1 cellular context compared by ENCODE assay signal in genomic region chr9:4662108-4662988, GRCh38.
TF ChIP-seq lines count a peak whose summit lies in the region.

TSS of gene PLPP6 (plus strand) at chr9:4662294. CDS start at chr9:4662376, 82 bp downstream.

TF ChIP-seq in K562, 482 proteins besides CTCF, POLR2A, EP300 and RAD21 (continued from another document and continues in another):
- TF ChIP-seq KLF1 (tag; IDR thresholded peaks at IDR 0.05): 0 out of 2 replicates have a peak, but pooled peaks have one; percentile 14
- 0 out of 4 replicates have a peak, but pooled peaks have one; percentile 33 to 41 for TF ChIP-seq NONO (IDR thresholded peaks at IDR 0.05; ENCODE audit: low read depth in 2 of 2, low read length in 1 of 2)
- TF ChIP-seq SAFB2 (IDR thresholded peaks at IDR 0.05; ENCODE audit: borderline replicate concordance, low read depth, low read length, severe bottlenecking): no peak
- no peak for TF ChIP-seq NBN (IDR thresholded peaks at IDR 0.05; ENCODE audit: low read depth)
- TF ChIP-seq LEF1 (IDR thresholded peaks at IDR 0.05): no peak
- no peak for TF ChIP-seq MAFG (tag; conservative IDR thresholded peaks at IDR 0.05)
- TF ChIP-seq ZNF133 (CRISPR knock-in tag; IDR thresholded peaks at IDR 0.05): no peak
- TF ChIP-seq ZNF436 (CRISPR knock-in tag; IDR thresholded peaks at IDR 0.05): no peak
- TF ChIP-seq, protein P1, sequence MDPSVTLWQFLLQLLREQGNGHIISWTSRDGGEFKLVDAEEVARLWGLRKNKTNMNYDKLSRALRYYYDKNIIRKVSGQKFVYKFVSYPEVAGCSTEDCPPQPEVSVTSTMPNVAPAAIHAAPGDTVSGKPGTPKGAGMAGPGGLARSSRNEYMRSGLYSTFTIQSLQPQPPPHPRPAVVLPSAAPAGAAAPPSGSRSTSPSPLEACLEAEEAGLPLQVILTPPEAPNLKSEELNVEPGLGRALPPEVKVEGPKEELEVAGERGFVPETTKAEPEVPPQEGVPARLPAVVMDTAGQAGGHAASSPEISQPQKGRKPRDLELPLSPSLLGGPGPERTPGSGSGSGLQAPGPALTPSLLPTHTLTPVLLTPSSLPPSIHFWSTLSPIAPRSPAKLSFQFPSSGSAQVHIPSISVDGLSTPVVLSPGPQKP (CRISPR knock-in tag; IDR thresholded peaks at IDR 0.05): no peak
- no peak for TF ChIP-seq TCF3 (CRISPR knock-in tag; IDR thresholded peaks at IDR 0.05)
- TF ChIP-seq PHTF2 (CRISPR knock-in tag; IDR thresholded peaks at IDR 0.05): no peak
- TF ChIP-seq, protein P2, sequence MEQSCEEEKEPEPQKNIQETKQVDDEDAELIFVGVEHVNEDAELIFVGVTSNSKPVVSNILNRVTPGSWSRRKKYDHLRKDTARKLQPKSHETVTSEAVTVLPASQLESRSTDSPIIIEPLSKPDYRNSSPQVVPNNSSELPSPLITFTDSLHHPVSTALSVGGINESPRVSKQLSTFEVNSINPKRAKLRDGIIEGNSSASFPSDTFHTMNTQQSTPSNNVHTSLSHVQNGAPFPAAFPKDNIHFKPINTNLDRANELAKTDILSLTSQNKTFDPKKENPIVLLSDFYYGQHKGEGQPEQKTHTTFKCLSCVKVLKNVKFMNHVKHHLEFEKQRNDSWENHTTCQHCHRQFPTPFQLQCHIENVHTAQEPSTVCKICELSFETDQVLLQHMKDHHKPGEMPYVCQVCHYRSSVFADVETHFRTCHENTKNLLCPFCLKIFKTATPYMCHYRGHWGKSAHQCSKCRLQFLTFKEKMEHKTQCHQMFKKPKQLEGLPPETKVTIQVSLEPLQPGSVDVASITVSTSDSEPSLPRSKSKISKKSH (CRISPR knock-in tag; IDR thresholded peaks at IDR 0.05): no peak
- no peak for TF ChIP-seq ARHGAP35 (IDR thresholded peaks at IDR 0.05; ENCODE audit: partially characterized antibody)
- peak; percentile 51; the same call in 1 of the 2 replicates for TF ChIP-seq GTF2E2 (tag; IDR thresholded peaks at IDR 0.05)
- TF ChIP-seq SAFB (IDR thresholded peaks at IDR 0.05; ENCODE audit: borderline replicate concordance, low read depth, low read length): no peak
- TF ChIP-seq HDAC1 (IDR thresholded peaks at IDR 0.05): no peak; a peak in 1 of 4 replicates
- TF ChIP-seq XRCC5 (IDR thresholded peaks at IDR 0.05; ENCODE audit: low read depth, low read length): no peak
- TF ChIP-seq CBX1 (IDR thresholded peaks at IDR 0.05; ENCODE audit: low read depth): no peak; the same call in 1 of the 2 replicates
- TF ChIP-seq, protein P3, sequence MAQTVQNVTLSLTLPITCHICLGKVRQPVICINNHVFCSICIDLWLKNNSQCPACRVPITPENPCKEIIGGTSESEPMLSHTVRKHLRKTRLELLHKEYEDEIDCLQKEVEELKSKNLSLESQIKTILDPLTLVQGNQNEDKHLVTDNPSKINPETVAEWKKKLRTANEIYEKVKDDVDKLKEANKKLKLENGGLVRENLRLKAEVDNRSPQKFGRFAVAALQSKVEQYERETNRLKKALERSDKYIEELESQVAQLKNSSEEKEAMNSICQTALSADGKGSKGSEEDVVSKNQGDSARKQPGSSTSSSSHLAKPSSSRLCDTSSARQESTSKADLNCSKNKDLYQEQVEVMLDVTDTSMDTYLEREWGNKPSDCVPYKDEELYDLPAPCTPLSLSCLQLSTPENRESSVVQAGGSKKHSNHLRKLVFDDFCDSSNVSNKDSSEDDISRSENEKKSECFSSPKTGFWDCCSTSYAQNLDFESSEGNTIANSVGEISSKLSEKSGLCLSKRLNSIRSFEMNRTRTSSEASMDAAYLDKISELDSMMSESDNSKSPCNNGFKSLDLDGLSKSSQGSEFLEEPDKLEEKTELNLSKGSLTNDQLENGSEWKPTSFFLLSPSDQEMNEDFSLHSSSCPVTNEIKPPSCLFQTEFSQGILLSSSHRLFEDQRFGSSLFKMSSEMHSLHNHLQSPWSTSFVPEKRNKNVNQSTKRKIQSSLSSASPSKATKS (CRISPR knock-in tag; IDR thresholded peaks at IDR 0.05): no peak
- TF ChIP-seq ARNT (IDR thresholded peaks at IDR 0.05): no peak
- TF ChIP-seq HCFC1 (IDR thresholded peaks at IDR 0.05; ENCODE audit: low read depth, low read length): peak; percentile 51
- TF ChIP-seq ZNF274 (IDR thresholded peaks at IDR 0.05; ENCODE audit: borderline replicate concordance, low read depth, low read length): no peak
- TF ChIP-seq DMBX1 (CRISPR knock-in tag; IDR thresholded peaks at IDR 0.05; ENCODE audit: borderline replicate concordance): no peak
- TF ChIP-seq SPI1 (IDR thresholded peaks at IDR 0.05; ENCODE audit: borderline replicate concordance, low read depth, low read length): peak; percentile 67; the same call in 1 of the 2 replicates
- TF ChIP-seq TSHZ1 (CRISPR knock-in tag; IDR thresholded peaks at IDR 0.05): no peak
- TF ChIP-seq, protein P4, sequence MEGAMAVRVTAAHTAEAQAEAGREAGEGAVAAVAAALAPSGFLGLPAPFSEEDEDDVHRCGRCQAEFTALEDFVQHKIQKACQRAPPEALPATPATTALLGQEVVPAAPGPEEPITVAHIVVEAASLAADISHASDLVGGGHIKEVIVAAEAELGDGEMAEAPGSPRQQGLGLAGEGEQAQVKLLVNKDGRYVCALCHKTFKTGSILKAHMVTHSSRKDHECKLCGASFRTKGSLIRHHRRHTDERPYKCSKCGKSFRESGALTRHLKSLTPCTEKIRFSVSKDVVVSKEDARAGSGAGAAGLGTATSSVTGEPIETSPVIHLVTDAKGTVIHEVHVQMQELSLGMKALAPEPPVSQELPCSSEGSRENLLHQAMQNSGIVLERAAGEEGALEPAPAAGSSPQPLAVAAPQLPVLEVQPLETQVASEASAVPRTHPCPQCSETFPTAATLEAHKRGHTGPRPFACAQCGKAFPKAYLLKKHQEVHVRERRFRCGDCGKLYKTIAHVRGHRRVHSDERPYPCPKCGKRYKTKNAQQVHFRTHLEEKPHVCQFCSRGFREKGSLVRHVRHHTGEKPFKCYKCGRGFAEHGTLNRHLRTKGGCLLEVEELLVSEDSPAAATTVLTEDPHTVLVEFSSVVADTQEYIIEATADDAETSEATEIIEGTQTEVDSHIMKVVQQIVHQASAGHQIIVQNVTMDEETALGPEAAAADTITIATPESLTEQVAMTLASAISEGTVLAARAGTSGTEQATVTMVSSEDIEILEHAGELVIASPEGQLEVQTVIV (CRISPR knock-in tag; IDR thresholded peaks at IDR 0.05; ENCODE audit: borderline replicate concordance): no peak
- no peak for TF ChIP-seq ZBTB1 (CRISPR knock-in tag; IDR thresholded peaks at IDR 0.05; ENCODE audit: borderline replicate concordance, low read depth)
- no peak for TF ChIP-seq ZSCAN32 (CRISPR knock-in tag; IDR thresholded peaks at IDR 0.05)
- TF ChIP-seq, protein P5, sequence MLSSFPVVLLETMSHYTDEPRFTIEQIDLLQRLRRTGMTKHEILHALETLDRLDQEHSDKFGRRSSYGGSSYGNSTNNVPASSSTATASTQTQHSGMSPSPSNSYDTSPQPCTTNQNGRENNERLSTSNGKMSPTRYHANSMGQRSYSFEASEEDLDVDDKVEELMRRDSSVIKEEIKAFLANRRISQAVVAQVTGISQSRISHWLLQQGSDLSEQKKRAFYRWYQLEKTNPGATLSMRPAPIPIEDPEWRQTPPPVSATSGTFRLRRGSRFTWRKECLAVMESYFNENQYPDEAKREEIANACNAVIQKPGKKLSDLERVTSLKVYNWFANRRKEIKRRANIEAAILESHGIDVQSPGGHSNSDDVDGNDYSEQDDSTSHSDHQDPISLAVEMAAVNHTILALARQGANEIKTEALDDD (IDR thresholded peaks at IDR 0.05): no peak
- no peak for TF ChIP-seq JUN (IDR thresholded peaks at IDR 0.05; ENCODE audit: borderline replicate concordance, low read depth, low read length)
- no peak for TF ChIP-seq JUN (CRISPR knock-in tag; IDR thresholded peaks at IDR 0.05; ENCODE audit: borderline replicate concordance)
- TF ChIP-seq, protein P6, sequence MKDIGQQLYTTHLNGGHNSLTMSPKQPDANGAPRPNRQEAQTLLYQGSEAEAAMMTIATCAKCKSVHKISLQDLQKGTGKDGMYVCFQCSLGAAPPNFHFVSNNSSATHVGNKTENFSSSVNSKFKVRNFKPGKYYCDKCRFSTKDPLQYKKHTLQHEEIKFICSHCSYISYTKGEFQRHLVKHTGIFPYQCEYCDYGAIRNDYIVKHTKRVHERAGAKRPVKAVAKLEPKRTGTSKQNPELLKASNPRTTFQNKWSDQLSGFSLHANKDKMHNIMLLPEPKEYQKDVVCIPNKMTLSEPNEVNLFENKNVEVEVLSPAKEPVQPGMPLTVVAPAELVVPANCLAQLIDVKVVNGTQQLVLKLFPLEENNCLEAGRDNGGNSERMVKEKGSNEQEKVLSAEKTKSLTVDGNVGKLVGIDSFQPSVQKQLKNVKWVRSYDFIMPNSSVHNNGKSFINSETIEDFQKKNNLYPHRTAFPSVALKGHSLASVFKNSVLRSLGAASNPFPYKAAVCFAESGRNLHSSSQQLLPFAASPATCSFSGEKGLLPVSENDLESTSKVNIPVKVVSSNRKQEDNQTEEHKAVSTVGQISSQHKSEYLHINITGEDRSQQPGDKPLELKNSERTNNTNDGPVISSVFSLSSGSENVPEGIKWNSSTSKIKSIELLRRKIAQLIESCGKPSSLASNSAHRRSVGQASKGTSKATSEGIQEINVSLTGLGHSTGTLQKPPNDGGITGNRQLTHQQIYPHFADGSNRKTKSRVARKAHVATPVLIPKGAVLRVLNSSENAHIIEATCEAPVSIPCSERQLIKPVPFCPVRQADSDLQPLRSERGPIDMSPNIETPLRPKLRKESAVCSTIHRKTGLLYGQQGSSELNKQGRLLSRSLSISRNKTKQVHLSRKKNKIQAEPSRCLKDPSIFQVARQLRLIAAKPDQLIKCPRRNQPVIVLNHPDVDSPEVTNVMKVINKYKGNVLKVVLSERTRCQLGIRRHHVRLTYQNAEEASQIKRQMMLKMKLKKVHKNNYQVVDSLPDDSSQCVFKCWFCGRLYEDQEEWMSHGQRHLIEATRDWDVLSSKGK (CRISPR knock-in tag; IDR thresholded peaks at IDR 0.05): no peak
- no peak for TF ChIP-seq ZNF347 (CRISPR knock-in tag; IDR thresholded peaks at IDR 0.05; ENCODE audit: low read depth)
- 0 out of 4 replicates have a peak, but pooled peaks of 1 of the 2 experiments have one; percentile 42 for TF ChIP-seq KDM4B (IDR thresholded peaks at IDR 0.05; ENCODE audit: borderline replicate concordance in 2 of 2, low read depth in 1 of 2)
- TF ChIP-seq, protein P7, sequence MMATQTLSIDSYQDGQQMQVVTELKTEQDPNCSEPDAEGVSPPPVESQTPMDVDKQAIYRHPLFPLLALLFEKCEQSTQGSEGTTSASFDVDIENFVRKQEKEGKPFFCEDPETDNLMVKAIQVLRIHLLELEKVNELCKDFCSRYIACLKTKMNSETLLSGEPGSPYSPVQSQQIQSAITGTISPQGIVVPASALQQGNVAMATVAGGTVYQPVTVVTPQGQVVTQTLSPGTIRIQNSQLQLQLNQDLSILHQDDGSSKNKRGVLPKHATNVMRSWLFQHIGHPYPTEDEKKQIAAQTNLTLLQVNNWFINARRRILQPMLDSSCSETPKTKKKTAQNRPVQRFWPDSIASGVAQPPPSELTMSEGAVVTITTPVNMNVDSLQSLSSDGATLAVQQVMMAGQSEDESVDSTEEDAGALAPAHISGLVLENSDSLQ (IDR thresholded peaks at IDR 0.05): no peak
- TF ChIP-seq EHMT2 (IDR thresholded peaks at IDR 0.05): no peak
- peak; percentile 81 for TF ChIP-seq PHF20 (IDR thresholded peaks at IDR 0.05; ENCODE audit: partially characterized antibody)
- no peak for TF ChIP-seq ZNF717 (CRISPR knock-in tag; IDR thresholded peaks at IDR 0.05)
- TF ChIP-seq, protein P8, sequence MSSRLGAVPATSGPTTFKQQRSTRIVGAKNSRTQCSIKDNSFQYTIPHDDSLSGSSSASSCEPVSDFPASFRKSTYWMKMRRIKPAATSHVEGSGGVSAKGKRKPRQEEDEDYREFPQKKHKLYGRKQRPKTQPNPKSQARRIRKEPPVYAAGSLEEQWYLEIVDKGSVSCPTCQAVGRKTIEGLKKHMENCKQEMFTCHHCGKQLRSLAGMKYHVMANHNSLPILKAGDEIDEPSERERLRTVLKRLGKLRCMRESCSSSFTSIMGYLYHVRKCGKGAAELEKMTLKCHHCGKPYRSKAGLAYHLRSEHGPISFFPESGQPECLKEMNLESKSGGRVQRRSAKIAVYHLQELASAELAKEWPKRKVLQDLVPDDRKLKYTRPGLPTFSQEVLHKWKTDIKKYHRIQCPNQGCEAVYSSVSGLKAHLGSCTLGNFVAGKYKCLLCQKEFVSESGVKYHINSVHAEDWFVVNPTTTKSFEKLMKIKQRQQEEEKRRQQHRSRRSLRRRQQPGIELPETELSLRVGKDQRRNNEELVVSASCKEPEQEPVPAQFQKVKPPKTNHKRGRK (tag; IDR thresholded peaks at IDR 0.05): no peak
- TF ChIP-seq PTBP1 (IDR thresholded peaks at IDR 0.05; ENCODE audit: low read depth, low read length): no peak
- TF ChIP-seq ZKSCAN3 (CRISPR knock-in tag; IDR thresholded peaks at IDR 0.05): no peak
- TF ChIP-seq CXXC5 (CRISPR knock-in tag; IDR thresholded peaks at IDR 0.05): peak; percentile 31; the same call in 1 of the 2 replicates
- TF ChIP-seq NR4A1 (CRISPR knock-in tag; IDR thresholded peaks at IDR 0.05): no peak
- no peak for TF ChIP-seq NR4A1 (tag; IDR thresholded peaks at IDR 0.05)
- TF ChIP-seq BRD4 (IDR thresholded peaks at IDR 0.05): no peak
- no peak for TF ChIP-seq CCAR2 (IDR thresholded peaks at IDR 0.05; ENCODE audit: low read depth, low read length)
